Comparison of ENCODE assay signal across 21 cellular contexts in the genomic region with DNA sequence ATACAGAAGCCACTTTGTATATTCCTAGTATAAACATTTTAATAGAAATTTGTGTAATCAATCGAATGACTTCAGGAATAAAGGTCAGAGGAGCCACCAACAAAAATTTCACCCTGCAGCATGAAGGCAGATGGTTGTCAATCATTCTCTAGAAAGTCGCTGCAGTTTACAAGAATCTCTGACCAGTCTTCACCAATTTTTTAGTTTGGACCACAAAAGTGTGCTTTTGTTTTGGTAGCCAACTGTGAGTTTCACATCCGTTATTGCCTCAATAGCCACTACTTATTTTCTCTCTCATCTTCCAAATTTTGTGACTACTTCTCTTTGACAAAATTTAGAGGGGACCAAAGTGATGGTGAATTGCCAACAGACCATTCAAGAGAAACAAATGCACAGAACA.
DNase-seq lines count a peak whose midpoint lies in the region; ATAC-seq, FAIRE-seq and TF ChIP-seq lines count a peak whose summit lies in the region.
"Had no signal": no experiment of that assay in that cellular context is flagged by ENCODE, and none has a peak within 500 bp of the region (broad histone marks: within the 10 kb centered on the region; RNA-seq: fewer than 3 reads in every experiment).

No MANE protein-coding gene starts in this region.

- H3K9ac ChIP-seq in GM12878 (ENCODE audit: control insufficient read depth, insufficient read depth, low read length): no peak overlapping the region
- H3K9ac ChIP-seq: BLaER1, KMS-11 had no signal

- POLR2A ChIA-PET in GM12878 (lab: Charles Lee): no interaction called here

- intact Hi-C loops in GM12878 (cut with micrococcal nuclease; ENCODE audit: unreplicated experiment): no loop called here
- intact Hi-C loops in esophagus squamous epithelium (cut with DNase I): no loop called here

- no peak overlapping the region for H3K27ac ChIP-seq in GM12878 (ENCODE audit: control insufficient read depth, insufficient read depth)
- no peak overlapping the region for H3K27ac ChIP-seq in esophagus squamous epithelium
- H3K27ac ChIP-seq: BLaER1, HL-60, KMS-11 had no signal

- no peaks in the 10 kb centered on the region for H3K9me3 ChIP-seq in GM12878 (replicated peaks; ENCODE audit: control insufficient read depth, insufficient read depth, low read length)
- H3K9me3 ChIP-seq in esophagus squamous epithelium: peaks cover 0 to 13% (median 0%) of the 10 kb centered on the region in 3 donors

- no peak for TF ChIP-seq POLR2A in GM12878 (IDR thresholded peaks at IDR 0.05; ENCODE audit: low read depth, low read length)
- TF ChIP-seq POLR2A in esophagus squamous epithelium (IDR thresholded peaks at IDR 0.05): no peak

- TF ChIP-seq CTCF in GM12878 (IDR thresholded peaks at IDR 0.05 in 2 of 3, conservative IDR thresholded peaks at IDR 0.05 in 1 of 3; ENCODE audit: control insufficient read depth in 2 of 3, extremely low read depth in 1 of 3, insufficient read depth in 1 of 3, low read depth in 3 of 3, low read length in 3 of 3) (no peak), esophagus squamous epithelium (IDR thresholded peaks at IDR 0.05) (no peak)

- SMC1A ChIA-PET in GM12878 (lab: Charles Lee; ENCODE audit: uncharacterized antibody, unreplicated experiment): no interaction called here

- H4K20me1 ChIP-seq in GM12878 (ENCODE audit: control insufficient read depth, insufficient read depth): no peaks in the 10 kb centered on the region
- H4K20me1 ChIP-seq: BLaER1 had no signal

- H3K4me2 ChIP-seq in GM12878 (ENCODE audit: control insufficient read depth, insufficient read depth): no peak overlapping the region
- H3K4me2 ChIP-seq: BLaER1, KMS-11 had no signal

- no peaks in the 10 kb centered on the region for H3K27me3 ChIP-seq in GM12878 (replicated peaks in 1 of 2; ENCODE audit: control insufficient read depth in 2 of 2, insufficient read depth in 2 of 2, low read length in 1 of 2)
- no peaks in the 10 kb centered on the region for H3K27me3 ChIP-seq in esophagus squamous epithelium
- H3K27me3 ChIP-seq: BLaER1 had no signal

- DNase-seq in GM12878 (ENCODE audit: low read depth, low spot score): no peak
- no peak for DNase-seq in esophagus squamous epithelium (lab: John Stamatoyannopoulos, UW)
- DNase-seq: 8988T; Calu3; CD4-positive, alpha-beta memory T cell; DMS53; DND-41; EL; GOT3; H7; HFFc6 had no signal

- no peak overlapping the region for H2AFZ ChIP-seq in GM12878 (ENCODE audit: control insufficient read depth, low read depth, low read length)

- H3K79me2 ChIP-seq in GM12878 (ENCODE audit: control insufficient read depth, insufficient read depth, low read length): no peaks in the 10 kb centered on the region

- TF ChIP-seq RAD21 in GM12878 (IDR thresholded peaks at IDR 0.05; ENCODE audit: insufficient read depth, low read depth, low read length): no peak

- no peak for FAIRE-seq in GM12878 (lab: Jason Lieb, UNC)
- FAIRE-seq: GM19239 had no signal

- ATAC-seq in GM18511 (IDR thresholded peaks at IDR 0.05; ENCODE audit: unreplicated experiment) (peak; percentile 61), GM18909 (IDR thresholded peaks at IDR 0.05; ENCODE audit: poor library complexity, unreplicated experiment) (peak; percentile 47), HG03175 (IDR thresholded peaks at IDR 0.05; ENCODE audit: unreplicated experiment) (peak; percentile 57), GM12878 (peak; percentile 49; the same call in 2 of the 3 replicates), HG02798 (IDR thresholded peaks at IDR 0.05; ENCODE audit: poor library complexity, unreplicated experiment) (no peak), HG03442 (IDR thresholded peaks at IDR 0.05; ENCODE audit: unreplicated experiment) (no peak)
- ATAC-seq: HCT116 had no signal

- no peak overlapping the region for H3K4me3 ChIP-seq in GM12878
- H3K4me3 ChIP-seq in esophagus squamous epithelium: no peak overlapping the region
- H3K4me3 ChIP-seq: BLaER1 had no signal

- 25% methylated on average over 3 of the region's 3 CpGs for WGBS in GM12878 (ENCODE audit: insufficient coverage, insufficient replicate concordance, low lambda C conversion rate, missing lambda C conversion rate)
- 65 to 68% methylated on average over 3 of the region's 3 CpGs for WGBS in esophagus squamous epithelium, 2 donors

- CTCF ChIA-PET in GM12878 (lab: Yijun Ruan, JAX): no interaction called here

- no TSS peak for BruUV-seq in GM12878 (replicated peaks; lab: Mats Ljungman, UMichigan)

- RAD21 ChIA-PET in GM12878 (lab: Charles Lee; ENCODE audit: unreplicated experiment): no interaction called here

- H3K4me1 ChIP-seq in GM12878 (ENCODE audit: control insufficient read depth, insufficient read depth, low read length) (no peaks in the 10 kb centered on the region), esophagus squamous epithelium (no peaks in the 10 kb centered on the region)

- no peak for TF ChIP-seq EP300 in GM12878 (IDR thresholded peaks at IDR 0.05; ENCODE audit: borderline replicate concordance in 1 of 2, control insufficient read depth in 1 of 2, low read depth in 2 of 2, low read length in 2 of 2)

- in situ Hi-C loops in GM12878 (cut with MboI): no loop called here

- no peaks in the 10 kb centered on the region for H3K36me3 ChIP-seq in GM12878 (ENCODE audit: control insufficient read depth in 2 of 2, insufficient read depth in 2 of 2, low read length in 1 of 2)
- H3K36me3 ChIP-seq in esophagus squamous epithelium: no peaks in the 10 kb centered on the region

TF ChIP-seq in GM12878, 131 proteins besides CTCF, POLR2A, EP300 and RAD21:
- TF ChIP-seq SPI1 (IDR thresholded peaks at IDR 0.05; ENCODE audit: borderline replicate concordance, insufficient read depth, low read depth, low read length): peak; percentile 33; the same call in 1 of the 2 replicates
- TF ChIP-seq PKNOX1 (IDR thresholded peaks at IDR 0.05): peak; percentile 78
- no peak for TF ChIP-seq KAT2A (conservative IDR thresholded peaks at IDR 0.05; ENCODE audit: control insufficient read depth, low read depth, low read length)
- no peak for TF ChIP-seq BCLAF1 (IDR thresholded peaks at IDR 0.05)
- no peak for TF ChIP-seq MYB (IDR thresholded peaks at IDR 0.05; ENCODE audit: borderline replicate concordance, low read depth, low read length)

Comparison
In these comparisons a context has a peak if more than half of its experiments do, and no peak if none do; other contexts are left out.
1. ATAC-seq: peak in GM18511 (single experiment), GM18909 (single experiment), HG03175 (single experiment) and GM12878 (single experiment); none in HG02798 (single experiment) and HG03442 (single experiment).